Comparison of ENCODE assay signal across 20 cellular contexts in the genomic region with DNA sequence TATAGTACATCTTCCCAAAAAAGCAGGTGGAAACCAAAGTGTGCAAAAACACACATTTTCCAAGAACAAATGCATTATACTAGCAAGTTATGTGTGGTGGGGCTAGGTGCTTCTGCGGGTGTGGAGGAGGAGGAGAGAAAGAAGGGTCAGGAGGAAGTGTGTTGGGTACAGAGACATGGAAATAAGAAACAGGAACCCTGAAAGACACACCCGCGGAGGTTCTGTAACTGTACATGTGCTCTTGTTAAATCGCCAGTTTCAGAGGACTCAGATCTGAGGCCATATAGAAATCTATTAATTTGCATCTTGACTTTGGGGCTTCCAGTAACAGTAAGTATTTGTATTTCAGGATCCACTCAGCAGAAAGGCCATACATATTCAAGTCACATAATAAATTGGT. TPM values are rescaled to one million over a fixed set of nuclear protein-coding genes. Genes with fewer than 3 reads are reported as not detected.
"Had no signal": no experiment of that assay in that cellular context is flagged by ENCODE, and none has a peak within 500 bp of the region (broad histone marks: within the 10 kb centered on the region; RNA-seq: fewer than 3 reads in every experiment).

No MANE protein-coding gene starts in this region.

- H3K9me3 Mint-ChIP-seq: activated CD4-positive, alpha-beta T cell treated with anti-CD3 and anti-CD28 coated beads, Interleukin-2, amount 10 ng/mL, durations not matched to agents 7 days and 5 days; activated T-helper 17 cell treated with anti-CD3 and anti-CD28 coated beads, Interleukin-2, amount 50 U/mL, for 72 hours; nephron progenitor cell had no signal

- H3K4me3 ChIP-seq: adrenal gland, colonic mucosa, gastrocnemius medialis, psoas muscle, right lobe of liver, suprapubic skin, upper lobe of left lung had no signal

- H3K27me3 ChIP-seq: adrenal gland, colonic mucosa, gastrocnemius medialis, right lobe of liver, suprapubic skin, upper lobe of left lung had no signal

- DNase-seq: activated CD4-positive, alpha-beta T cell treated with anti-CD3 and anti-CD28 coated beads, Interleukin-2, amount 10 ng/mL, durations not matched to agents 7 days and 5 days; activated CD4-positive, CD25-positive, alpha-beta regulatory T cell; activated naive CD4-positive, alpha-beta T cell treated with anti-CD3 and anti-CD28 coated beads, Interleukin-2, amount 50 U/mL, for 16 hours; activated T-cell treated with anti-CD3 and anti-CD28 coated beads for 4 hours; adrenal gland; caudate nucleus; colonic mucosa; effector memory CD4-positive, alpha-beta T cell; gastrocnemius medialis; nephron progenitor cell; psoas muscle; right lobe of liver; stimulated activated naive CD8-positive, alpha-beta T cell treated with anti-CD3 and anti-CD28 coated beads, Interleukin-15, Interleukin-2, amounts not matched to agents 100 U/mL and 50 U/mL, for 24 hours had no signal

- H3K4me1 ChIP-seq: adrenal gland, colonic mucosa, gastrocnemius medialis, psoas muscle, right lobe of liver had no signal

- ATAC-seq: activated T-helper 17 cell treated with anti-CD3 and anti-CD28 coated beads, Interleukin-2, amount 50 U/mL, for 72 hours; gastrocnemius medialis; left lobe of liver; psoas muscle; stimulated activated naive CD8-positive, alpha-beta T cell treated with anti-CD3 and anti-CD28 coated beads, Interleukin-15, Interleukin-2, amounts not matched to agents 100 U/mL and 50 U/mL, for 24 hours had no signal

- H3K27ac ChIP-seq: adrenal gland, colonic mucosa, epithelial cell of prostate, gastrocnemius medialis, psoas muscle, right lobe of liver, suprapubic skin, upper lobe of left lung had no signal

- H3K36me3 Mint-ChIP-seq: memory B cell had no signal

- H3K9me3 ChIP-seq: adrenal gland, colonic mucosa, gastrocnemius medialis, psoas muscle, right lobe of liver, suprapubic skin, upper lobe of left lung had no signal

- H3K36me3 ChIP-seq: adrenal gland, colonic mucosa, gastrocnemius medialis, right lobe of liver, suprapubic skin, upper lobe of left lung had no signal

- H3K4me1 Mint-ChIP-seq: activated CD4-positive, alpha-beta T cell treated with anti-CD3 and anti-CD28 coated beads, Interleukin-2, amount 10 ng/mL, durations not matched to agents 7 days and 5 days; activated T-helper 17 cell treated with anti-CD3 and anti-CD28 coated beads, Interleukin-2, amount 50 U/mL, for 72 hours; memory B cell had no signal

- H3K27ac Mint-ChIP-seq: activated CD4-positive, alpha-beta T cell treated with anti-CD3 and anti-CD28 coated beads, Interleukin-2, amount 10 ng/mL, durations not matched to agents 7 days and 5 days; activated T-helper 17 cell treated with anti-CD3 and anti-CD28 coated beads, Interleukin-2, amount 50 U/mL, for 72 hours; memory B cell; nephron progenitor cell had no signal

- H3K4me3 Mint-ChIP-seq: activated CD4-positive, alpha-beta T cell treated with anti-CD3 and anti-CD28 coated beads, Interleukin-2, amount 10 ng/mL, durations not matched to agents 7 days and 5 days; activated T-helper 17 cell treated with anti-CD3 and anti-CD28 coated beads, Interleukin-2, amount 50 U/mL, for 72 hours; memory B cell; nephron progenitor cell had no signal

RNA-seq across cellular contexts. Expression of gene ERG, which starts 30.9 kb away (rescaled TPM):
- total RNA-seq: activated CD4-positive, alpha-beta T cell treated with anti-CD3 and anti-CD28 coated beads, Interleukin-2, amount 10 ng/mL, durations not matched to agents 7 days and 5 days; activated CD8-positive, alpha-beta memory T cell treated with anti-CD3 and anti-CD28 coated beads for 36 hours; activated T-helper 17 cell treated with anti-CD3 and anti-CD28 coated beads, Interleukin-2, amount 50 U/mL, for 72 hours had no signal
